ENCODE assay signal across 33 cellular contexts in genomic region chr5:103027267-103027666, GRCh38.
"Had no signal": no experiment of that assay in that cellular context is flagged by ENCODE, and none has a peak within 500 bp of the region (broad histone marks: within the 10 kb centered on the region; RNA-seq: fewer than 3 reads in every experiment).

No MANE protein-coding gene starts in this region.

- H3K27ac ChIP-seq: ascending aorta, breast epithelium, cardiac muscle cell, coronary artery, dorsolateral prefrontal cortex had no signal

- H3K9me3 Mint-ChIP-seq: activated CD4-positive, alpha-beta memory T cell treated with anti-CD3 and anti-CD28 coated beads for 36 hours; activated naive CD4-positive, alpha-beta T cell treated with anti-CD3 and anti-CD28 coated beads, Interleukin-2, amount 10 ng/mL, durations not matched to agents 7 days and 5 days; activated naive CD4-positive, alpha-beta T cell treated with anti-CD3 and anti-CD28 coated beads, Interleukin-2, amount 50 U/mL, for 72 hours; activated naive CD8-positive, alpha-beta T cell treated with anti-CD3 and anti-CD28 coated beads, Interleukin-2, amount 10 ng/mL, durations not matched to agents 7 days and 5 days; activated T-helper 1 cell treated with anti-CD3 and anti-CD28 coated beads, Interleukin-12 subunit alpha, Interleukin-12 subunit beta, Interleukin-2, Interleukin-4 antibody, amounts not matched to agents 30 ng/mL and 10 ng/mL and 1 ng/mL, durations not matched to agents 14 hours and 24 hours and 36 hours; central memory CD8-positive, alpha-beta T cell; dendritic cell treated with granulocyte-macrophage colony-stimulating factor and Interleukin-4, amounts not matched to agents 40 ng/mL and 50 ng/mL, for 4 days; endodermal cell; T-helper 2 cell treated with Interferon-gamma antibody and Interleukin-4, amounts not matched to agents 5 μg/mL and 100 μg/mL, for 36 hours had no signal

- H3K27me3 ChIP-seq: ascending aorta, breast epithelium, cardiac muscle cell, dorsolateral prefrontal cortex had no signal

- H3K4me3 Mint-ChIP-seq: activated CD4-positive, alpha-beta memory T cell treated with anti-CD3 and anti-CD28 coated beads for 36 hours; activated CD4-positive, alpha-beta T cell treated with anti-CD3 and anti-CD28 coated beads for 36 hours; activated CD4-positive, alpha-beta T cell treated with anti-CD3 and anti-CD28 coated beads, Interleukin-2, amount 10 ng/mL, durations not matched to agents 24 days and 14 days; activated CD8-positive, alpha-beta memory T cell treated with anti-CD3 and anti-CD28 coated beads, Interleukin-2, amount 10 ng/mL, durations not matched to agents 7 days and 5 days; activated CD8-positive, alpha-beta T cell treated with anti-CD3 and anti-CD28 coated beads, Interleukin-2, amount 10 ng/mL, durations not matched to agents 7 days and 5 days; activated naive CD4-positive, alpha-beta T cell treated with anti-CD3 and anti-CD28 coated beads, Interleukin-2, amount 10 ng/mL, durations not matched to agents 7 days and 5 days; activated naive CD8-positive, alpha-beta T cell treated with anti-CD3 and anti-CD28 coated beads, Interleukin-2, amount 10 ng/mL, durations not matched to agents 7 days and 5 days; activated T-helper 1 cell treated with anti-CD3 and anti-CD28 coated beads, Interleukin-12 subunit alpha, Interleukin-12 subunit beta, Interleukin-2, Interleukin-4 antibody, amounts not matched to agents 30 ng/mL and 10 ng/mL and 1 ng/mL, durations not matched to agents 14 hours and 24 hours and 36 hours; brain; central memory CD8-positive, alpha-beta T cell; dendritic cell treated with granulocyte-macrophage colony-stimulating factor and Interleukin-4, amounts not matched to agents 40 ng/mL and 50 ng/mL, for 4 days; endodermal cell; T-helper 17 cell; T-helper 2 cell treated with Interferon-gamma antibody and Interleukin-4, amounts not matched to agents 5 μg/mL and 100 μg/mL, for 36 hours had no signal

- H3K9me3 ChIP-seq: ascending aorta, breast epithelium had no signal

- H3K4me1 ChIP-seq: breast epithelium had no signal

- DNase-seq: activated CD4-positive, alpha-beta memory T cell treated with anti-CD3 and anti-CD28 coated beads for 36 hours; activated CD4-positive, alpha-beta T cell treated with anti-CD3 and anti-CD28 coated beads for 36 hours; activated CD4-positive, alpha-beta T cell treated with anti-CD3 and anti-CD28 coated beads, Interleukin-2, amount 10 ng/mL, durations not matched to agents 24 days and 14 days; activated CD4-positive, CD25-positive, alpha-beta regulatory T cell; activated CD4-positive, CD25-positive, alpha-beta regulatory T cell treated with anti-CD3 and anti-CD28 coated beads, Interleukin-2, amount 50 U/mL, for 72 hours; activated CD8-positive, alpha-beta memory T cell treated with anti-CD3 and anti-CD28 coated beads, Interleukin-2, amount 10 ng/mL, durations not matched to agents 7 days and 5 days; activated CD8-positive, alpha-beta memory T cell treated with anti-CD3 and anti-CD28 coated beads, Interleukin-2, amount 50 U/mL, for 4 hours; activated CD8-positive, alpha-beta T cell treated with anti-CD3 and anti-CD28 coated beads, Interleukin-2, amount 10 ng/mL, durations not matched to agents 7 days and 5 days; activated gamma-delta T cell; activated naive CD4-positive, alpha-beta T cell; activated naive CD4-positive, alpha-beta T cell treated with anti-CD3 and anti-CD28 coated beads, Interleukin-2, amount 10 ng/mL, durations not matched to agents 7 days and 5 days; activated naive CD8-positive, alpha-beta T cell treated with anti-CD3 and anti-CD28 coated beads, Interleukin-2, amount 10 ng/mL, durations not matched to agents 7 days and 5 days; activated T-cell treated with anti-CD3 and anti-CD28 coated beads, Interleukin-2, amount 50 U/mL, for 1 hour; activated T-cell treated with anti-CD3 and anti-CD28 coated beads, Interleukin-2, amount 50 U/mL, for 48 hours; dorsolateral prefrontal cortex; effector memory CD4-positive, alpha-beta T cell; endodermal cell; foreskin fibroblast; glutamatergic neuron; T-helper 1 cell; T-helper 17 cell; T1000 had no signal

- H3K4me3 ChIP-seq: ascending aorta, breast epithelium, cardiac muscle cell, coronary artery, dorsolateral prefrontal cortex had no signal

- H3K4me1 Mint-ChIP-seq: activated CD4-positive, alpha-beta T cell treated with anti-CD3 and anti-CD28 coated beads for 36 hours; activated CD4-positive, alpha-beta T cell treated with anti-CD3 and anti-CD28 coated beads, Interleukin-2, amount 10 ng/mL, durations not matched to agents 24 days and 14 days; activated naive CD4-positive, alpha-beta T cell treated with anti-CD3 and anti-CD28 coated beads, Interleukin-2, amount 10 ng/mL, durations not matched to agents 7 days and 5 days; activated naive CD8-positive, alpha-beta T cell treated with anti-CD3 and anti-CD28 coated beads, Interleukin-2, amount 10 ng/mL, durations not matched to agents 7 days and 5 days; brain; central memory CD8-positive, alpha-beta T cell; endodermal cell; T-helper 17 cell had no signal

- H3K27ac Mint-ChIP-seq: activated CD4-positive, alpha-beta memory T cell treated with anti-CD3 and anti-CD28 coated beads for 36 hours; activated CD4-positive, alpha-beta T cell treated with anti-CD3 and anti-CD28 coated beads for 36 hours; activated CD4-positive, alpha-beta T cell treated with anti-CD3 and anti-CD28 coated beads, Interleukin-2, amount 10 ng/mL, durations not matched to agents 24 days and 14 days; activated CD8-positive, alpha-beta memory T cell treated with anti-CD3 and anti-CD28 coated beads, Interleukin-2, amount 10 ng/mL, durations not matched to agents 7 days and 5 days; activated CD8-positive, alpha-beta T cell treated with anti-CD3 and anti-CD28 coated beads, Interleukin-2, amount 10 ng/mL, durations not matched to agents 7 days and 5 days; activated naive CD4-positive, alpha-beta T cell treated with anti-CD3 and anti-CD28 coated beads, Interleukin-2, amount 10 ng/mL, durations not matched to agents 7 days and 5 days; activated naive CD8-positive, alpha-beta T cell treated with anti-CD3 and anti-CD28 coated beads, Interleukin-2, amount 10 ng/mL, durations not matched to agents 7 days and 5 days; activated T-helper 1 cell treated with anti-CD3 and anti-CD28 coated beads, Interleukin-12 subunit alpha, Interleukin-12 subunit beta, Interleukin-2, Interleukin-4 antibody, amounts not matched to agents 30 ng/mL and 10 ng/mL and 1 ng/mL, durations not matched to agents 14 hours and 24 hours and 36 hours; brain; dendritic cell treated with granulocyte-macrophage colony-stimulating factor and Interleukin-4, amounts not matched to agents 40 ng/mL and 50 ng/mL, for 4 days; endodermal cell; T-helper 17 cell; T-helper 2 cell treated with Interferon-gamma antibody and Interleukin-4, amounts not matched to agents 5 μg/mL and 100 μg/mL, for 36 hours had no signal

- H3K36me3 Mint-ChIP-seq: activated naive CD4-positive, alpha-beta T cell treated with anti-CD3 and anti-CD28 coated beads, Interleukin-2, amount 10 ng/mL, durations not matched to agents 7 days and 5 days had no signal

- ATAC-seq: activated CD4-positive, alpha-beta T cell treated with anti-CD3 and anti-CD28 coated beads for 36 hours; activated CD8-positive, alpha-beta memory T cell treated with anti-CD3 and anti-CD28 coated beads, Interleukin-2, amount 10 ng/mL, durations not matched to agents 7 days and 5 days; activated CD8-positive, alpha-beta T cell treated with anti-CD3 and anti-CD28 coated beads, Interleukin-2, amount 10 ng/mL, durations not matched to agents 7 days and 5 days; activated naive CD4-positive, alpha-beta T cell treated with anti-CD3 and anti-CD28 coated beads, Interleukin-2, amount 50 U/mL, for 72 hours; esophagus mucosa; T-helper 17 cell had no signal

- H3K27me3 Mint-ChIP-seq: activated CD4-positive, alpha-beta memory T cell treated with anti-CD3 and anti-CD28 coated beads for 36 hours; activated CD4-positive, alpha-beta T cell treated with anti-CD3 and anti-CD28 coated beads for 36 hours; activated CD4-positive, alpha-beta T cell treated with anti-CD3 and anti-CD28 coated beads, Interleukin-2, amount 10 ng/mL, durations not matched to agents 24 days and 14 days; activated CD8-positive, alpha-beta memory T cell treated with anti-CD3 and anti-CD28 coated beads, Interleukin-2, amount 10 ng/mL, durations not matched to agents 7 days and 5 days; activated naive CD4-positive, alpha-beta T cell treated with anti-CD3 and anti-CD28 coated beads, Interleukin-2, amount 10 ng/mL, durations not matched to agents 7 days and 5 days; activated naive CD8-positive, alpha-beta T cell treated with anti-CD3 and anti-CD28 coated beads, Interleukin-2, amount 10 ng/mL, durations not matched to agents 7 days and 5 days; brain; central memory CD8-positive, alpha-beta T cell; dendritic cell treated with granulocyte-macrophage colony-stimulating factor and Interleukin-4, amounts not matched to agents 40 ng/mL and 50 ng/mL, for 4 days; T-helper 17 cell had no signal
